ENCODE assay signal across 9 cellular contexts in genomic region chr2:127094509-127095366, GRCh38. TPM values are rescaled to one million over a fixed set of nuclear protein-coding genes. Genes with fewer than 3 reads are reported as not detected.
DNase-seq lines count a peak whose midpoint lies in the region; ATAC-seq and FAIRE-seq lines count a peak whose summit lies in the region.
"Had no signal": no experiment of that assay in that cellular context is flagged by ENCODE, and none has a peak within 500 bp of the region (broad histone marks: within the 10 kb centered on the region; RNA-seq: fewer than 3 reads in every experiment).

No MANE protein-coding gene starts in this region.

- H3K27me3 ChIP-seq in small intestine (ENCODE audit: control insufficient read depth in 2 of 2, insufficient read depth in 2 of 2, low read length in 2 of 2), result no peaks in the 10 kb centered on the region

- H3K4me3 ChIP-seq in small intestine (ENCODE audit: low read depth in 1 of 2, low read length in 2 of 2), result no peak overlapping the region

- H3K9me3 ChIP-seq in small intestine (ENCODE audit: control insufficient read depth, low read depth), result no peaks in the 10 kb centered on the region

- DNase-seq in H4 (ENCODE audit: low spot score), result peak; percentile 65
- peak; percentile 83 for DNase-seq in astrocyte of the hippocampus (ENCODE audit: low read depth, low spot score)
- peak; percentile 43 for DNase-seq in kidney glomerular epithelial cell (lab: John Stamatoyannopoulos, UW)
- DNase-seq in small intestine, result peak; percentile 48
- DNase-seq in stimulated activated naive CD4-positive, alpha-beta T cell treated with Interleukin-2 at 50 U/mL for 16 hours (lab: John Stamatoyannopoulos, UW), result no peak
- DNase-seq in RKO (ENCODE audit: low spot score), result no peak
- DNase-seq: activated CD8-positive, alpha-beta T cell treated with anti-CD3 and anti-CD28 coated beads, Interleukin-2, amount 10 ng/mL, durations not matched to agents 7 days and 5 days had no signal

- no peak for ATAC-seq in GM18858 (IDR thresholded peaks at IDR 0.05; ENCODE audit: unreplicated experiment)
- no peak for ATAC-seq in GM19324 (IDR thresholded peaks at IDR 0.05; ENCODE audit: low FRiP score, unreplicated experiment)

- peaks cover 4 to 13% of the 10 kb centered on the region in 2 donors for H3K4me1 ChIP-seq in small intestine (ENCODE audit: control insufficient read depth in 2 of 2, insufficient read depth in 1 of 2, low read depth in 1 of 2, low read length in 1 of 2)

- no peaks in the 10 kb centered on the region for H3K36me3 ChIP-seq in small intestine (ENCODE audit: control insufficient read depth in 2 of 2, insufficient read depth in 2 of 2, low read length in 2 of 2)

- peak overlapping the region in 1 of 2 donors; percentile 32 for H3K27ac ChIP-seq in small intestine (ENCODE audit: low read depth in 1 of 2, low read length in 1 of 2)

- 40 to 55% (median 48%) methylated on average over 16 to 17 of the region's 17 CpGs for whole genome bisulfite sequencing in small intestine, 3 donors

- FAIRE-seq in small intestine (lab: Jason Lieb, UNC), result no peak

RNA-seq across cellular contexts. Expression of gene BIN1, which starts 12.2 kb away (rescaled TPM):
- 60.0 and 61.7 TPM in 2 replicates for total RNA-seq in H4 (2014; rRNA removed; shearing (Covaris generic))
- 10 to 100 TPM in 2 of 3 donors, 1 to 10 TPM in 1; 6.7 to 40.7 (median 16.8) TPM for polyA plus RNA-seq in small intestine

Comparison
In these comparisons a context has a peak if more than half of its experiments do, and no peak if none do; other contexts are left out.
1. DNase-seq: peak in H4 (single experiment), astrocyte of the hippocampus (single experiment), kidney glomerular epithelial cell (single experiment) and small intestine (single experiment); none in stimulated activated naive CD4-positive, alpha-beta T cell treated with Interleukin-2 at 50 U/mL for 16 hours (single experiment) and RKO (single experiment).